14 cellular contexts compared by ENCODE assay signal in the genomic region with DNA sequence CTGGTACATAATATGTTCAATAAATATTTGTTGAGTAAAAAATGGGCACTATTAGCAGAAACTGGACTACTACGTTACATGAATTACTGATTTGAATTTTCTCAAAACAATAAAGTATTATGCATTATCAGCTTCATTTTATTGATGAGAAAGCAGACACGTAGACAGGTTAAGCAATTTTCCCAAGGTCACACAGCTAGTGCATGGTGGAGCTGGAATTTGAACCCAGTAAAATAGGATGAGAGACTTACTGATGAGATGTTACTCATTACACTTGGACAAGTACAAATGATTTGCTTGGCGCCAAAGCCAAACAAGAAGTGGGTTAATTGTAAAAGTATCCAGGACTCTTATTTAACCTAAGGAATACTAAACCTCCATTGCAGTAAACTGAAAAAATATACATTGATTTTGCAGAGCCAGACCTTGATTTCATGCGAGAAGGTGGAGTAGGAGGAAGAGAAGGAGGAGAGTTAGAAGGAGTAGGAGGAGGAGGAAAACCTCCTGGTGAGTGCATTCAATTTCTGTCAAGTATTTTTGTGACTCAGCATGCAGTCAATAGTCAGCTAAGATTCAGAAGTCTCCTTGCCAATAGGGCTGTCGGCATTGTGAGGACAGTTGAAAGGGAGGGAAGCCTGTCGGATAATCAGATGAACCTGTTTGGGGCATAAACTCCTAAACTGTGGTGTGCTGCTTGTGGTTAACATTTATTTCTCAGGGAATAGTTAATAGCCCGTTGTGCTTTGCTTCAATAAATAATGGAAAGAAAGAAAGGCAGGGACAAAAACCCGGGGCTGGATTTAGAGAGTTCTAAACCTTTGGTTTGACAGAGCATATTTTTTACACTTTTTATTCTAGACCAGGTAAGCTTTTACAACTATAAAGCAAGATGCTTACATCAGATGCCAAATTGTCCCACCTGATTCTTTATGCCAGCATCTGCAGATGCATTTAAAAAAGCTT.
DNase-seq lines count a peak whose midpoint lies in the region; ATAC-seq and TF ChIP-seq lines count a peak whose summit lies in the region.
"Had no signal": no experiment of that assay in that cellular context is flagged by ENCODE, and none has a peak within 500 bp of the region (broad histone marks: within the 10 kb centered on the region; RNA-seq: fewer than 3 reads in every experiment).

No MANE protein-coding gene starts in this region.

- intact Hi-C loops in upper lobe of right lung (cut with DNase I), result no loop called here

- no peak for TF ChIP-seq CTCF in upper lobe of right lung (IDR thresholded peaks at IDR 0.05)

- no peak overlapping the region for H3K27ac ChIP-seq in upper lobe of right lung
- H3K27ac ChIP-seq: KMS-11 had no signal

- no peaks in the 10 kb centered on the region for H3K27me3 ChIP-seq in upper lobe of right lung
- H3K27me3 ChIP-seq: BE2C had no signal

- DNase-seq in ACHN (peak; percentile 36), HT1080 (ENCODE audit: low read depth) (peak; percentile 88), amniotic epithelial cell (ENCODE audit: low read depth) (peak; percentile 20), hepatic stellate cell (ENCODE audit: low spot score) (peak; percentile 14), upper lobe of right lung (no peak), globus pallidus (ENCODE audit: low spot score) (no peak), ureter (ENCODE audit: low spot score) (no peak)
- DNase-seq: activated CD8-positive, alpha-beta T cell treated with anti-CD3 and anti-CD28 coated beads for 36 hours; activated naive CD8-positive, alpha-beta T cell treated with anti-CD3 and anti-CD28 coated beads, Interleukin-2, amount 10 ng/mL, durations not matched to agents 7 days and 5 days; BE2C; NCI-H446; stimulated activated CD4-positive, alpha-beta T cell treated with anti-CD3 and anti-CD28 coated beads, Interleukin-4, amount 100 ng/mL, for 1 hour had no signal

- no peak for ATAC-seq in upper lobe of right lung
- ATAC-seq in HG03432 (IDR thresholded peaks at IDR 0.05; ENCODE audit: unreplicated experiment), result no peak
- ATAC-seq: activated CD8-positive, alpha-beta T cell treated with anti-CD3 and anti-CD28 coated beads for 36 hours had no signal

- H3K4me3 ChIP-seq in upper lobe of right lung, result no peak overlapping the region

- in situ Hi-C loops in ACHN (cut with HindIII; ENCODE audit: low pct_ligation_motif_present, low pct_unique_long_range_greater_than_20kb, low sequenced_read_pairs), result no loop called here

- H3K36me3 ChIP-seq in upper lobe of right lung, result no peaks in the 10 kb centered on the region
- H3K36me3 ChIP-seq: BE2C had no signal

- H3K4me1 ChIP-seq in upper lobe of right lung, result no peaks in the 10 kb centered on the region
- H3K4me1 ChIP-seq: BE2C had no signal

- H3K9me3 ChIP-seq in upper lobe of right lung, result no peaks in the 10 kb centered on the region
- H3K9me3 ChIP-seq: BE2C had no signal

Comparison
In these comparisons a context has a peak if more than half of its experiments do, and no peak if none do; other contexts are left out.
1. DNase-seq: peak in ACHN (single experiment), HT1080 (single experiment), amniotic epithelial cell (single experiment) and hepatic stellate cell (single experiment); none in upper lobe of right lung (single experiment), globus pallidus (single experiment) and ureter (single experiment).